Comparison of ENCODE assay signal across 16 cellular contexts in the genomic region with DNA sequence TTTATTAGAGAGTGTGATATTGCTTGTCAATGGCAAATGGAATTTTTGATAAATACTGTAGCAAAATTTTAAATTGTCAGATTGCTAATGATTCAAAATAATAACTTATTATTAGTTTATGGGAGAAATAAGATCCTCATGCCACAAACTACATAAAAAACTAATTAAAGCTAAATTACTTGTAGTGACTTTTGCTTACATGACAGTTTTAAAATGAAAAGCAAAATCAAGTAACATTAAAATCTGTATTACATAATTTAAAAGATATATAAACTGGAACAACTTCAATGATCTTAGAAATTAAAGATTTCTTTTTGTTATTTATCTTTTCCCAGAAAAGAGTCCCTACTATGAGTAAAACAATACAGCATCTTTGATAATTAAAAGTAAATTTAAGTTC.
DNase-seq lines count a peak whose midpoint lies in the region; ATAC-seq and FAIRE-seq lines count a peak whose summit lies in the region.
"Had no signal": no experiment of that assay in that cellular context is flagged by ENCODE, and none has a peak within 500 bp of the region (broad histone marks: within the 10 kb centered on the region; RNA-seq: fewer than 3 reads in every experiment).

No MANE protein-coding gene starts in this region.

- FAIRE-seq in G401.6 (lab: Jason Lieb, UNC) (peak; percentile 57), RCC 7860 (lab: Jason Lieb, UNC) (peak; percentile 38), endometrium (lab: Jason Lieb, UNC) (peak; percentile 63)
- FAIRE-seq: GM12878 had no signal

- no peak for ATAC-seq in GM18907 (IDR thresholded peaks at IDR 0.05; ENCODE audit: unreplicated experiment)
- ATAC-seq: CD8-positive, alpha-beta T cell; GM12878; GM23338; HCT116 had no signal

- DNase-seq in RCC 7860 (ENCODE audit: low spot score): no peak
- no peak for DNase-seq in germinal center (ENCODE audit: low spot score)
- DNase-seq in amniotic stem cell (lab: John Stamatoyannopoulos, UW): no peak
- DNase-seq: Caco-2; CD4-positive, CD25-positive, alpha-beta regulatory T cell; CD8-positive, alpha-beta T cell; DMS153; DND-41; GDM1; H9 had no signal
